ENCODE assay signal across 8 cellular contexts in the genomic region with DNA sequence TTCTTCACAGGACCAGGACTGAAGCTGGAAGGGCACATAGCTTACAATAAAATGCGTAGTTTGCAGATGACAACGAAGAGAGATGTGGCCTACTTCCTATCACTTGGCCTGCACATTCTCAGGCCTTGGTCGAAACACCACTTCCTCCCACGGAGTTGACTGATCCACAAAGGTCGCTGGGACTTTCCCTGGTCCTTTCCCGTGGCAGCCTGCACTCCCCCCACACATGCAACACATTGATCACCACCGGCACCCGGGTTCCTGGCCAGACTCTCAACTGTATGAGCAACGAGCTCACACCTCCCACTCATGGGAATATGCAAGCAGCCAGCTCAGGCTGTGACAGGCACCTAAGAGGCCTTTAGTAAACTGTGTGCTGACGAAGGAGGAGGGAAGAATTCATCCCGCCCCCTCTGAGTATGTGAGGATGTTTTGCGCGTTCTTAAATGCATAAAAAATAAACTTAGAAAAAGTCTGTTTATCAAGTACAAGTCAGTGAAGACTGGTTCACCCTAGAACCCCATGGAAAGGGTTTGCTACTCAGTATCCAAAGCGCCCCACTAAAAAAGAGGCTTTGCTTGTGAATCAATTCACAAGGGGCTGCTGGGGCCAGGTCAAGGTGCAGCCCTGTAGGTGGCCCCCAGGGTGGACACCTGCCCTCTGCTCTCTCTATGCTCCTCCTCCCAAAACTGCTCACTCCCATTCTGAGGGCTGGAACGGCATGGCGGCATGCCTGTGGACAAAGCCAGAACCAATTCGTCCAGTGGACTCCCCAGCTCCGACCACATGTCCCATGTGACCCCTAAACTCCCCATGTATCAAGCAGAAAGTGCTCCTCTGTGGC.
DNase-seq lines count a peak whose midpoint lies in the region; ATAC-seq and TF ChIP-seq lines count a peak whose summit lies in the region.
"Had no signal": no experiment of that assay in that cellular context is flagged by ENCODE, and none has a peak within 500 bp of the region (broad histone marks: within the 10 kb centered on the region; RNA-seq: fewer than 3 reads in every experiment).

No MANE protein-coding gene starts in this region.

- intact Hi-C loops in activated T-helper 1 cell treated with anti-CD3 and anti-CD28 coated beads, Interleukin-12 subunit alpha, Interleukin-12 subunit beta, Interleukin-2, Interleukin-4 antibody, amounts not matched to agents 30 ng/mL and 10 ng/mL and 1 ng/mL, durations not matched to agents 14 hours and 24 hours and 36 hours (cut with micrococcal nuclease), result loop anchor here (1.0 to 5.0 kb wide), 5 partner anchors 16 to 611 kb away; a partner anchor contains a TSS
- intact Hi-C loops in natural killer cell (cut with micrococcal nuclease) (no loop called here), colonic mucosa (cut with DNase I) (no loop called here), left colon (cut with DNase I, micrococcal nuclease) (no loop called here)

- peak; percentile 85 for DNase-seq in GM20000 (ENCODE audit: low spot score)
- DNase-seq in activated T-helper 1 cell treated with anti-CD3 and anti-CD28 coated beads, Interleukin-12 subunit alpha, Interleukin-12 subunit beta, Interleukin-2, Interleukin-4 antibody, amounts not matched to agents 30 ng/mL and 10 ng/mL and 1 ng/mL, durations not matched to agents 14 hours and 24 hours and 36 hours (ENCODE audit: low spot score), result peak; percentile 75
- DNase-seq in natural killer cell, result peak; percentile 37
- DNase-seq in NCI-H1417 treated with DMSO at 0.1 percent for 48 hours (lab: John Stamatoyannopoulos, UW), result no peak
- DNase-seq in colonic mucosa, result no peak
- no peak for DNase-seq in left colon

- peaks cover 34% of the 10 kb centered on the region for H3K36me3 Mint-ChIP-seq in activated T-helper 1 cell treated with anti-CD3 and anti-CD28 coated beads, Interleukin-12 subunit alpha, Interleukin-12 subunit beta, Interleukin-2, Interleukin-4 antibody, amounts not matched to agents 30 ng/mL and 10 ng/mL and 1 ng/mL, durations not matched to agents 14 hours and 24 hours and 36 hours (ENCODE audit: low read depth)
- H3K36me3 Mint-ChIP-seq in natural killer cell, result no peaks in the 10 kb centered on the region

- H3K4me3 Mint-ChIP-seq in activated T-helper 1 cell treated with anti-CD3 and anti-CD28 coated beads, Interleukin-12 subunit alpha, Interleukin-12 subunit beta, Interleukin-2, Interleukin-4 antibody, amounts not matched to agents 30 ng/mL and 10 ng/mL and 1 ng/mL, durations not matched to agents 14 hours and 24 hours and 36 hours, result peak overlapping the region; percentile 40
- peak overlapping the region; percentile 42 for H3K4me3 Mint-ChIP-seq in natural killer cell
- H3K4me3 Mint-ChIP-seq: neural crest cell had no signal

- H3K4me1 Mint-ChIP-seq in activated T-helper 1 cell treated with anti-CD3 and anti-CD28 coated beads, Interleukin-12 subunit alpha, Interleukin-12 subunit beta, Interleukin-2, Interleukin-4 antibody, amounts not matched to agents 30 ng/mL and 10 ng/mL and 1 ng/mL, durations not matched to agents 14 hours and 24 hours and 36 hours (ENCODE audit: low read depth), result peaks cover 61% of the 10 kb centered on the region
- H3K4me1 Mint-ChIP-seq in natural killer cell, result peaks cover 31 to 34% of the 10 kb centered on the region in 2 donors
- H3K4me1 Mint-ChIP-seq: neural crest cell had no signal

- H3K9ac ChIP-seq in colonic mucosa (ENCODE audit: low read depth in 2 of 2, low read length in 2 of 2), result no peak overlapping the region

- TF ChIP-seq CTCF in GM20000 (IDR thresholded peaks at IDR 0.05; ENCODE audit: extremely low read depth, missing control alignments), result no peak
- TF ChIP-seq CTCF in natural killer cell (IDR thresholded peaks at IDR 0.05), result no peak
- TF ChIP-seq CTCF in colonic mucosa (IDR thresholded peaks at IDR 0.05), result no peak

- H3K36me3 ChIP-seq in colonic mucosa, result no peaks in the 10 kb centered on the region

- H3K9me3 ChIP-seq in colonic mucosa, result no peaks in the 10 kb centered on the region

- H3K27me3 Mint-ChIP-seq in activated T-helper 1 cell treated with anti-CD3 and anti-CD28 coated beads, Interleukin-12 subunit alpha, Interleukin-12 subunit beta, Interleukin-2, Interleukin-4 antibody, amounts not matched to agents 30 ng/mL and 10 ng/mL and 1 ng/mL, durations not matched to agents 14 hours and 24 hours and 36 hours (ENCODE audit: insufficient read depth), result no peaks in the 10 kb centered on the region
- no peaks in the 10 kb centered on the region for H3K27me3 Mint-ChIP-seq in natural killer cell (ENCODE audit: low read depth in 2 of 2)

- H3K27me3 ChIP-seq in colonic mucosa, result no peaks in the 10 kb centered on the region

- no peak overlapping the region for H3K27ac ChIP-seq in colonic mucosa

- ATAC-seq in HG03565 (IDR thresholded peaks at IDR 0.05; ENCODE audit: unreplicated experiment) (peak; percentile 87), natural killer cell (peak; percentile 82 to 89 (median 87)), left colon (no peak)

- peak overlapping the region; percentile 100 for H3K27ac Mint-ChIP-seq in activated T-helper 1 cell treated with anti-CD3 and anti-CD28 coated beads, Interleukin-12 subunit alpha, Interleukin-12 subunit beta, Interleukin-2, Interleukin-4 antibody, amounts not matched to agents 30 ng/mL and 10 ng/mL and 1 ng/mL, durations not matched to agents 14 hours and 24 hours and 36 hours
- peak overlapping the region; percentile 81 to 88 for H3K27ac Mint-ChIP-seq in natural killer cell

- no peak overlapping the region for H3K4me3 ChIP-seq in colonic mucosa

- H3K4me1 ChIP-seq in colonic mucosa, result no peaks in the 10 kb centered on the region

- H3K9me3 Mint-ChIP-seq in activated T-helper 1 cell treated with anti-CD3 and anti-CD28 coated beads, Interleukin-12 subunit alpha, Interleukin-12 subunit beta, Interleukin-2, Interleukin-4 antibody, amounts not matched to agents 30 ng/mL and 10 ng/mL and 1 ng/mL, durations not matched to agents 14 hours and 24 hours and 36 hours, result peaks cover 27% of the 10 kb centered on the region
- H3K9me3 Mint-ChIP-seq in natural killer cell, result peaks cover 0 to 3% of the 10 kb centered on the region in 2 donors

Comparison
In these comparisons a context has a peak if more than half of its experiments do, and no peak if none do; other contexts are left out.
1. DNase-seq: peak in GM20000 (single experiment), activated T-helper 1 cell treated with anti-CD3 and anti-CD28 coated beads, Interleukin-12 subunit alpha, Interleukin-12 subunit beta, Interleukin-2, Interleukin-4 antibody, amounts not matched to agents 30 ng/mL and 10 ng/mL and 1 ng/mL, durations not matched to agents 14 hours and 24 hours and 36 hours (single experiment) and natural killer cell (single experiment); none in NCI-H1417 treated with DMSO at 0.1 percent for 48 hours (single experiment), colonic mucosa (single experiment) and left colon (0 of 2).